In genomic region chr4:107894138-107894603, GRCh38 we compare ENCODE assay signal across 16 cellular contexts.
"Had no signal": no experiment of that assay in that cellular context is flagged by ENCODE, and none has a peak within 500 bp of the region (broad histone marks: within the 10 kb centered on the region; RNA-seq: fewer than 3 reads in every experiment).

No MANE protein-coding gene starts in this region.

- H3K4me3 ChIP-seq: body of pancreas, left lung, tibial nerve had no signal

- DNase-seq: activated CD4-positive, alpha-beta T cell treated with anti-CD3 and anti-CD28 coated beads, Interleukin-2, amount 50 U/mL, for 4 hours; activated CD4-positive, CD25-positive, alpha-beta regulatory T cell treated with anti-CD3 and anti-CD28 coated beads, Interleukin-2, amount 50 U/mL, for 72 hours; activated effector memory CD4-positive, alpha-beta T cell treated with Interleukin-2 at 50 U/mL for 16 hours; activated T-cell treated with anti-CD3 and anti-CD28 coated beads, Interleukin-2, amount 50 U/mL, for 1 hour; dermis blood vessel endothelial cell; glutamatergic neuron; left lung; naive B cell; right cardiac atrium had no signal

- H3K9me3 ChIP-seq: body of pancreas, left lung, neutrophil, tibial nerve had no signal

- H3K4me1 Mint-ChIP-seq: activated naive CD4-positive, alpha-beta T cell treated with anti-CD3 and anti-CD28 coated beads, Interleukin-2, amount 50 U/mL, for 24 hours; naive B cell; stimulated activated effector memory CD8-positive, alpha-beta T cell treated with anti-CD3 and anti-CD28 coated beads, Interleukin-12 subunit alpha, Interleukin-12 subunit beta, amount 100 ng/mL, for 72 hours had no signal

- ATAC-seq: body of pancreas; esophagus mucosa; left lung; right cardiac atrium; stimulated activated effector memory CD8-positive, alpha-beta T cell treated with anti-CD3 and anti-CD28 coated beads, Interleukin-12 subunit alpha, Interleukin-12 subunit beta, amount 100 ng/mL, for 72 hours had no signal

- H3K27ac Mint-ChIP-seq: activated naive CD4-positive, alpha-beta T cell treated with anti-CD3 and anti-CD28 coated beads, Interleukin-2, amount 50 U/mL, for 24 hours; stimulated activated effector memory CD8-positive, alpha-beta T cell treated with anti-CD3 and anti-CD28 coated beads, Interleukin-12 subunit alpha, Interleukin-12 subunit beta, amount 100 ng/mL, for 72 hours; T-helper 2 cell treated with Interferon-gamma antibody and Interleukin-4, amounts not matched to agents 5 μg/mL and 100 μg/mL, for 36 hours had no signal

- H3K27me3 ChIP-seq: body of pancreas, left lung, neutrophil, tibial nerve had no signal

- H3K4me1 ChIP-seq: body of pancreas had no signal

- H3K4me3 Mint-ChIP-seq: activated naive CD4-positive, alpha-beta T cell treated with anti-CD3 and anti-CD28 coated beads, Interleukin-2, amount 50 U/mL, for 24 hours; naive B cell; stimulated activated effector memory CD8-positive, alpha-beta T cell treated with anti-CD3 and anti-CD28 coated beads, Interleukin-12 subunit alpha, Interleukin-12 subunit beta, amount 100 ng/mL, for 72 hours; T-helper 2 cell treated with Interferon-gamma antibody and Interleukin-4, amounts not matched to agents 5 μg/mL and 100 μg/mL, for 36 hours had no signal

- H3K27ac ChIP-seq: body of pancreas, left lung, neutrophil, tibial nerve had no signal

- H3K9me3 Mint-ChIP-seq: activated naive CD4-positive, alpha-beta T cell treated with anti-CD3 and anti-CD28 coated beads, Interleukin-2, amount 50 U/mL, for 24 hours; stimulated activated effector memory CD8-positive, alpha-beta T cell treated with anti-CD3 and anti-CD28 coated beads, Interleukin-12 subunit alpha, Interleukin-12 subunit beta, amount 100 ng/mL, for 72 hours had no signal

- H3K36me3 Mint-ChIP-seq: naive B cell; stimulated activated effector memory CD8-positive, alpha-beta T cell treated with anti-CD3 and anti-CD28 coated beads, Interleukin-12 subunit alpha, Interleukin-12 subunit beta, amount 100 ng/mL, for 72 hours had no signal

- H3K36me3 ChIP-seq: left lung, neutrophil, tibial nerve had no signal
